In the genomic region with DNA sequence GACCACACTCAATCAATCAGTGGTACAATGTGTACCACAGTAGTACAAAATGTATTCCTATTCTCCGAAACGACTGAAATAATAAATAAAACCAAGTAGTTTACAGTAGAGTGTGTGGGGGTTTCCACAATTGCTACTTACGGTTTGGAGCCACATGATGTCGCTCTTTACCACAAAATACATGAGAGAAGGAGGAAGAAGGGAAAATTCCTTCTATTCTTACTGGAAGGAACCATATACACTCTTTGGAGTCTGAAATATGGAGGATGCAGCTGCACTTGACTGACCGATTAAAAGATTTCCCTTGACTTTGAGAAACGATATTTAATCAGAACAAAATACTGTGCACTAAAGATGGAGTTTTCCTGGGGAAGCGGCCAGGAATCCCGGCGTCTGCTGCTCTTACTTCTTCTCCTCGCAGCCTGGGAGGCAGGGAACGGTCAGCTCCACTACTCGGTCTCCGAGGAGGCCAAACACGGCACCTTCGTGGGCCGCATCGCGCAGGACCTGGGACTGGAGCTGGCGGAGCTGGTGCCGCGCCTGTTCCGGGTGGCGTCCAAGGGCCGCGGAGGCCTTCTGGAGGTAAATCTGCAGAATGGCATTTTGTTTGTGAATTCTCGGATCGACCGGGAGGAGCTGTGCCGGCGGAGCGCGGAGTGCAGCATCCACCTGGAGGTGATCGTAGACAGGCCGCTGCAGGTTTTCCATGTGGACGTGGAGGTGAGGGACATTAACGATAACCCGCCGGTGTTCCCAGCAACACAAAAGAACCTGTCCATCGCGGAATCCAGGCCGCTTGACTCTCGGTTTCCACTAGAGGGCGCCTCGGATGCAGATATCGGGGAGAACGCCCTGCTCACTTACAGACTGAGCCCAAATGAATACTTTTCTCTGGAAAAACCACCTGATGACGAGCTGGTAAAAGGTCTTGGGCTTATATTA, we compare ENCODE assay signal across 9 cellular contexts. TPM values are rescaled to one million over a fixed set of nuclear protein-coding genes. Genes with fewer than 3 reads are reported as not detected.
DNase-seq lines count a peak whose midpoint lies in the region; ATAC-seq and TF ChIP-seq lines count a peak whose summit lies in the region.
"Had no signal": no experiment of that assay in that cellular context is flagged by ENCODE, and none has a peak within 500 bp of the region (broad histone marks: within the 10 kb centered on the region; RNA-seq: fewer than 3 reads in every experiment).

A gene (plus strand): TSS at position 235 of the 942 bp plus-strand sequence.

- H3K27ac ChIP-seq in RWPE2 (ENCODE audit: poor library complexity, severe bottlenecking) = no peak within 1 kb of the TSS

- H3K9me3 ChIP-seq in RWPE2 (ENCODE audit: severe bottlenecking) = peaks cover 2% of the 10 kb centered on the region

- intact Hi-C loops in activated CD4-positive, alpha-beta T cell treated with anti-CD3 and anti-CD28 coated beads for 36 hours (cut with DNase I, micrococcal nuclease) = no loop called here
- intact Hi-C loops in head of caudate nucleus (cut with DNase I) = no loop called here
- intact Hi-C loops in sciatic nerve (cut with DNase I) = no loop called here

- H3K9me3 Mint-ChIP-seq in activated CD4-positive, alpha-beta T cell treated with anti-CD3 and anti-CD28 coated beads for 36 hours (ENCODE audit: low read depth) = peaks cover 10% of the 10 kb centered on the region
- H3K9me3 Mint-ChIP-seq in T-helper 2 cell treated with Interferon-gamma antibody and Interleukin-4, amounts not matched to agents 5 μg/mL and 100 μg/mL, for 36 hours = peaks cover 42% of the 10 kb centered on the region
- peaks cover 35% of the 10 kb centered on the region for H3K9me3 Mint-ChIP-seq in activated T-cell treated with anti-CD3 and anti-CD28 coated beads, Interleukin-2, amount 50 U/mL, for 24 hours

- POLR2A ChIA-PET in activated CD4-positive, alpha-beta T cell treated with anti-CD3 and anti-CD28 coated beads for 36 hours (lab: Charles Lee) = no interaction called here

- DNase-seq in activated CD4-positive, alpha-beta T cell treated with anti-CD3 and anti-CD28 coated beads for 36 hours = peak; percentile 48
- DNase-seq in activated CD4-positive, alpha-beta T cell treated with anti-CD3 and anti-CD28 coated beads, Interleukin-2, amount 50 U/mL, for 4 hours = no peak
- DNase-seq in RWPE2 (ENCODE audit: low spot score) = no peak
- peak in 40 of 42 donors; percentile 32 to 88 (median 66) for DNase-seq in head of caudate nucleus
- DNase-seq in sciatic nerve (ENCODE audit: low spot score) = peak; percentile 66
- DNase-seq in T-helper 2 cell treated with Interferon-gamma antibody and Interleukin-4, amounts not matched to agents 5 μg/mL and 100 μg/mL, for 36 hours (ENCODE audit: low spot score) = no peak
- no peak for DNase-seq in NCI-H2107 (lab: John Stamatoyannopoulos, UW)
- DNase-seq in activated T-cell treated with anti-CD3 and anti-CD28 coated beads, Interleukin-2, amount 50 U/mL, for 24 hours = no peak

- H3K27ac Mint-ChIP-seq in activated CD4-positive, alpha-beta T cell treated with anti-CD3 and anti-CD28 coated beads for 36 hours = no peak within 1 kb of the TSS
- H3K27ac Mint-ChIP-seq in T-helper 2 cell treated with Interferon-gamma antibody and Interleukin-4, amounts not matched to agents 5 μg/mL and 100 μg/mL, for 36 hours = no peak within 1 kb of the TSS
- H3K27ac Mint-ChIP-seq in activated T-cell treated with anti-CD3 and anti-CD28 coated beads, Interleukin-2, amount 50 U/mL, for 24 hours = no peak within 1 kb of the TSS
- H3K27ac Mint-ChIP-seq: CD4-positive, CD25-positive, alpha-beta regulatory T cell had no signal

- peaks cover 15% of the 10 kb centered on the region for H3K27me3 ChIP-seq in RWPE2 (ENCODE audit: insufficient read depth, poor library complexity, severe bottlenecking)

- H3K27me3 Mint-ChIP-seq in activated CD4-positive, alpha-beta T cell treated with anti-CD3 and anti-CD28 coated beads for 36 hours = peaks cover 21% of the 10 kb centered on the region
- no peaks in the 10 kb centered on the region for H3K27me3 Mint-ChIP-seq in T-helper 2 cell treated with Interferon-gamma antibody and Interleukin-4, amounts not matched to agents 5 μg/mL and 100 μg/mL, for 36 hours (ENCODE audit: low read depth)
- H3K27me3 Mint-ChIP-seq in activated T-cell treated with anti-CD3 and anti-CD28 coated beads, Interleukin-2, amount 50 U/mL, for 24 hours = peaks cover 51% of the 10 kb centered on the region

- H3K4me1 Mint-ChIP-seq in activated CD4-positive, alpha-beta T cell treated with anti-CD3 and anti-CD28 coated beads for 36 hours = no peaks in the 10 kb centered on the region
- H3K4me1 Mint-ChIP-seq in T-helper 2 cell treated with Interferon-gamma antibody and Interleukin-4, amounts not matched to agents 5 μg/mL and 100 μg/mL, for 36 hours (ENCODE audit: low read depth) = no peaks in the 10 kb centered on the region
- peaks cover 3% of the 10 kb centered on the region for H3K4me1 Mint-ChIP-seq in activated T-cell treated with anti-CD3 and anti-CD28 coated beads, Interleukin-2, amount 50 U/mL, for 24 hours (ENCODE audit: low read depth)
- H3K4me1 Mint-ChIP-seq: CD4-positive, CD25-positive, alpha-beta regulatory T cell had no signal

- no peaks in the 10 kb centered on the region for H3K4me1 ChIP-seq in RWPE2 (ENCODE audit: insufficient read depth, poor library complexity, severe bottlenecking)

- no peak for ATAC-seq in activated CD4-positive, alpha-beta T cell treated with anti-CD3 and anti-CD28 coated beads for 36 hours
- ATAC-seq in RWPE2 (ENCODE audit: low read depth) (no peak), sciatic nerve (peak; percentile 45)

- no peak within 1 kb of the TSS for H3K4me3 Mint-ChIP-seq in activated CD4-positive, alpha-beta T cell treated with anti-CD3 and anti-CD28 coated beads for 36 hours
- no peak within 1 kb of the TSS for H3K4me3 Mint-ChIP-seq in T-helper 2 cell treated with Interferon-gamma antibody and Interleukin-4, amounts not matched to agents 5 μg/mL and 100 μg/mL, for 36 hours
- H3K4me3 Mint-ChIP-seq in activated T-cell treated with anti-CD3 and anti-CD28 coated beads, Interleukin-2, amount 50 U/mL, for 24 hours = no peak within 1 kb of the TSS
- H3K4me3 Mint-ChIP-seq: CD4-positive, CD25-positive, alpha-beta regulatory T cell had no signal

- TF ChIP-seq CTCF in RWPE2 (IDR thresholded peaks at IDR 0.05; ENCODE audit: poor library complexity, severe bottlenecking) = peak; percentile 30

- H3K36me3 ChIP-seq in RWPE2 (ENCODE audit: low read depth) = no peaks in the 10 kb centered on the region

- H3K4me3 ChIP-seq in RWPE2 (ENCODE audit: severe bottlenecking) = no peak within 1 kb of the TSS

- CTCF ChIA-PET in activated CD4-positive, alpha-beta T cell treated with anti-CD3 and anti-CD28 coated beads for 36 hours (lab: Charles Lee) = interaction anchor here (0.7 to 1.1 kb wide), 5 partner anchors 13 to 416 kb away, joined by 3 read pairs; a partner anchor contains a TSS

- peaks cover 2% of the 10 kb centered on the region for H3K36me3 Mint-ChIP-seq in activated CD4-positive, alpha-beta T cell treated with anti-CD3 and anti-CD28 coated beads for 36 hours (ENCODE audit: low read depth)
- H3K36me3 Mint-ChIP-seq in T-helper 2 cell treated with Interferon-gamma antibody and Interleukin-4, amounts not matched to agents 5 μg/mL and 100 μg/mL, for 36 hours (ENCODE audit: low read depth) = no peaks in the 10 kb centered on the region
- peaks cover 8% of the 10 kb centered on the region for H3K36me3 Mint-ChIP-seq in activated T-cell treated with anti-CD3 and anti-CD28 coated beads, Interleukin-2, amount 50 U/mL, for 24 hours (ENCODE audit: low read depth)
- H3K36me3 Mint-ChIP-seq: CD4-positive, CD25-positive, alpha-beta regulatory T cell had no signal

RNA-seq across cellular contexts. Expression of the gene that starts here (rescaled TPM):
- total RNA-seq in activated CD4-positive, alpha-beta T cell treated with anti-CD3 and anti-CD28 coated beads for 36 hours = not detected
- total RNA-seq in sciatic nerve = 0.85 TPM
- total RNA-seq: CD4-positive, CD25-positive, alpha-beta regulatory T cell had no signal

Comparison
In these comparisons a context has a peak if more than half of its experiments do, and no peak if none do; other contexts are left out.
1. Peak in DNase-seq in activated CD4-positive, alpha-beta T cell treated with anti-CD3 and anti-CD28 coated beads for 36 hours; RNA of the gene not detected or under 1 TPM.
2. Peak in DNase-seq and ATAC-seq in sciatic nerve; RNA of the gene not detected or under 1 TPM.
3. DNase-seq: peak in head of caudate nucleus (40 of 42); none in activated CD4-positive, alpha-beta T cell treated with anti-CD3 and anti-CD28 coated beads, Interleukin-2, amount 50 U/mL, for 4 hours (0 of 2), RWPE2 (single experiment), T-helper 2 cell treated with Interferon-gamma antibody and Interleukin-4, amounts not matched to agents 5 μg/mL and 100 μg/mL, for 36 hours (single experiment), NCI-H2107 (single experiment) and activated T-cell treated with anti-CD3 and anti-CD28 coated beads, Interleukin-2, amount 50 U/mL, for 24 hours (single experiment).